In the genomic region with DNA sequence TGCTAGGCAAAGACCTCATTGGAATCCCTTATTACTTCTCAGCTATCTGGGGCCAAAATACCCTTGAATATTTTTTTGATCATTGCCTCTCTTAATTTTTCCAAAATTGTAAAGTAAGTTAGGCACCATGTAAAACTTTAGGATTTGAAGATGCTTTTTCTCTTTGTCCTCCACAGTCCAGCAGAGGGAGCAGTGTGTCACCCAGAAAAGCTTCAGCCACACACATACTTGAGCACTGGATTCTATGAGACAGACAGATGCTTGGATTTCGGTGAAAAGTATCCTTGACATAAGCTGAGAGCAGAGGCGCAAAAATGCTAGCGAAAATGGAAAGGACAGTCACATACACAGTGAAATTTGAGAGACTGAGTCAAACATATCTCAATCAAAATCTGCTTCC, we compare ENCODE assay signal across 9 cellular contexts.
DNase-seq lines count a peak whose midpoint lies in the region; ATAC-seq and TF ChIP-seq lines count a peak whose summit lies in the region.
"Had no signal": no experiment of that assay in that cellular context is flagged by ENCODE, and none has a peak within 500 bp of the region (broad histone marks: within the 10 kb centered on the region; RNA-seq: fewer than 3 reads in every experiment).

No MANE protein-coding gene starts in this region.

- DNase-seq in NOMO-1 treated with DMSO at 0.1 percent for 48 hours (lab: John Stamatoyannopoulos, UW; ENCODE audit: unreplicated experiment) (peak; percentile 4), NOMO-1 treated with dmso at 0.1 percent for 144 hours (lab: John Stamatoyannopoulos, UW; ENCODE audit: unreplicated experiment) (no peak), NCI-H748 treated with DMSO at 0.1 percent for 48 hours (lab: John Stamatoyannopoulos, UW) (peak; percentile 86), dorsolateral prefrontal cortex (peak in 7 of 10 donors; percentile 34 to 68 (median 62)), mesothelial cell of epicardium (ENCODE audit: low spot score in 2 of 2, unreplicated experiment in 2 of 2) (peak in 1 of 2 experiments; percentile 54)
- DNase-seq in central memory CD4-positive, alpha-beta T cell, result no peak

- H3K36me3 Mint-ChIP-seq in mesothelial cell of epicardium, result no peaks in the 10 kb centered on the region

- no peak overlapping the region for H3K4me3 ChIP-seq in dorsolateral prefrontal cortex
- H3K4me3 ChIP-seq: BLaER1 treated with 17β-estradiol and CSF1 and Interleukin-3, amounts not matched to agents 10 nM and 100 nM had no signal

- no peaks in the 10 kb centered on the region for H3K27me3 ChIP-seq in dorsolateral prefrontal cortex
- H3K27me3 ChIP-seq: BLaER1 treated with 17β-estradiol and CSF1 and Interleukin-3, amounts not matched to agents 10 nM and 100 nM had no signal

- no peak overlapping the region for H3K4me3 Mint-ChIP-seq in mesothelial cell of epicardium

- intact Hi-C loops in dorsolateral prefrontal cortex (cut with DNase I), result loop anchor here in 1 of 2 donors (5.0 to 10.0 kb wide), 2 partner anchors 603 to 681 kb away; no protein-coding TSS in a partner anchor

- no peaks in the 10 kb centered on the region for H3K27me3 Mint-ChIP-seq in mesothelial cell of epicardium (ENCODE audit: low read depth)

- ATAC-seq in HG03159 (IDR thresholded peaks at IDR 0.05; ENCODE audit: unreplicated experiment), result peak; percentile 70
- no peak for ATAC-seq in GM21526 (IDR thresholded peaks at IDR 0.05; ENCODE audit: low FRiP score, unreplicated experiment)

- peak; percentile 57 to 89 (median 78) for TF ChIP-seq CTCF in dorsolateral prefrontal cortex (IDR thresholded peaks at IDR 0.05 in 54 of 56, conservative IDR thresholded peaks at IDR 0.05 in 2 of 56; ENCODE audit: low read depth in 1 of 56, partially characterized antibody in 56 of 56)
- peak; percentile 54 for TF ChIP-seq CTCF in mesothelial cell of epicardium (IDR thresholded peaks at IDR 0.05; ENCODE audit: unreplicated experiment)

- no peaks in the 10 kb centered on the region for H3K9me3 Mint-ChIP-seq in mesothelial cell of epicardium

- H3K4me1 Mint-ChIP-seq in mesothelial cell of epicardium, result no peaks in the 10 kb centered on the region

- H3K27ac ChIP-seq in dorsolateral prefrontal cortex, result no peak overlapping the region
- H3K27ac ChIP-seq: BLaER1 treated with 17β-estradiol and CSF1 and Interleukin-3, amounts not matched to agents 10 nM and 100 nM had no signal

- H3K27ac Mint-ChIP-seq in mesothelial cell of epicardium, result no peak overlapping the region

Comparison
In these comparisons a context has a peak if more than half of its experiments do, and no peak if none do; other contexts are left out.
1. DNase-seq: peak in NOMO-1 treated with DMSO at 0.1 percent for 48 hours (single experiment), NCI-H748 treated with DMSO at 0.1 percent for 48 hours (single experiment) and dorsolateral prefrontal cortex (7 of 10); none in NOMO-1 treated with dmso at 0.1 percent for 144 hours (single experiment) and central memory CD4-positive, alpha-beta T cell (single experiment).